11 cellular contexts compared by ENCODE assay signal in genomic region chr6:90251295-90251992, GRCh38. TPM values are rescaled to one million over a fixed set of nuclear protein-coding genes. Genes with fewer than 3 reads are reported as not detected.
DNase-seq lines count a peak whose midpoint lies in the region; ATAC-seq lines count a peak whose summit lies in the region.
"Had no signal": no experiment of that assay in that cellular context is flagged by ENCODE, and none has a peak within 500 bp of the region (broad histone marks: within the 10 kb centered on the region; RNA-seq: fewer than 3 reads in every experiment).

No MANE protein-coding gene starts in this region.

- H3K27ac Mint-ChIP-seq in activated naive CD8-positive, alpha-beta T cell treated with anti-CD3 and anti-CD28 coated beads for 36 hours: peak overlapping the region; percentile 90

- no peak for DNase-seq in activated naive CD8-positive, alpha-beta T cell treated with anti-CD3 and anti-CD28 coated beads for 36 hours
- DNase-seq in H7 (no peak), NCI-H1417 (lab: John Stamatoyannopoulos, UW) (no peak), middle frontal gyrus (ENCODE audit: extremely low spot score, low spot score) (no peak)
- no peak for DNase-seq in activated CD4-positive, CD25-positive, alpha-beta regulatory T cell treated with anti-CD3 and anti-CD28 coated beads, Interleukin-2, amount 50 U/mL, for 72 hours
- DNase-seq: dermis blood vessel endothelial cell; NCI-H1930; stimulated activated CD4-positive, alpha-beta T cell treated with anti-CD3 and anti-CD28 coated beads, Interleukin-4, amount 100 ng/mL, for 24 hours had no signal

- peaks cover 68% of the 10 kb centered on the region for H3K36me3 Mint-ChIP-seq in activated naive CD8-positive, alpha-beta T cell treated with anti-CD3 and anti-CD28 coated beads for 36 hours

- no peaks in the 10 kb centered on the region for H3K36me3 ChIP-seq in H7 (replicated peaks; ENCODE audit: control insufficient read depth, insufficient read depth, low read length)

- ATAC-seq in GM18502 (IDR thresholded peaks at IDR 0.05; ENCODE audit: poor library complexity, unreplicated experiment): peak; percentile 94
- ATAC-seq in GM19463 (IDR thresholded peaks at IDR 0.05; ENCODE audit: unreplicated experiment): peak; percentile 90
- peak; percentile 89 for ATAC-seq in HG03103 (IDR thresholded peaks at IDR 0.05; ENCODE audit: low read depth, unreplicated experiment)

- H3K4me3 ChIP-seq in H7 (ENCODE audit: insufficient read depth, low read depth, low read length): no peak overlapping the region

- H3K9me3 Mint-ChIP-seq in activated naive CD8-positive, alpha-beta T cell treated with anti-CD3 and anti-CD28 coated beads for 36 hours: peaks cover 24% of the 10 kb centered on the region

- H3K4me1 Mint-ChIP-seq in activated naive CD8-positive, alpha-beta T cell treated with anti-CD3 and anti-CD28 coated beads for 36 hours: peaks cover 85% of the 10 kb centered on the region

- H3K27me3 ChIP-seq in H7 (ENCODE audit: control insufficient read depth, insufficient read depth, low read length): no peaks in the 10 kb centered on the region

- peak overlapping the region; percentile 54 for H3K4me3 Mint-ChIP-seq in activated naive CD8-positive, alpha-beta T cell treated with anti-CD3 and anti-CD28 coated beads for 36 hours

- H3K27me3 Mint-ChIP-seq in activated naive CD8-positive, alpha-beta T cell treated with anti-CD3 and anti-CD28 coated beads for 36 hours: no peaks in the 10 kb centered on the region

RNA-seq across cellular contexts. Expression of gene BACH2, which starts 45.2 kb away (rescaled TPM):
- total RNA-seq in activated naive CD8-positive, alpha-beta T cell treated with anti-CD3 and anti-CD28 coated beads for 36 hours: 10 to 100 TPM; 73.1 to 78.0 TPM
- total RNA-seq in H7 (2014; rRNA removed; shearing (Covaris generic)): 2.3 and 2.5 TPM in 2 replicates

Comparison
In these comparisons a context has a peak if more than half of its experiments do, and no peak if none do; other contexts are left out.
1. RNA of gene BACH2, which starts 45.2 kb away (total RNA-seq): 73.1 to 78.0 TPM in activated naive CD8-positive, alpha-beta T cell treated with anti-CD3 and anti-CD28 coated beads for 36 hours; 2.3 to 2.5 TPM in H7; every median in the first group is over 10 times any median in the second.
2. Peak in every context shown above with its lines, with median percentiles within 50 percentile points of each other: ATAC-seq.